20 cellular contexts compared by ENCODE assay signal in the genomic region with DNA sequence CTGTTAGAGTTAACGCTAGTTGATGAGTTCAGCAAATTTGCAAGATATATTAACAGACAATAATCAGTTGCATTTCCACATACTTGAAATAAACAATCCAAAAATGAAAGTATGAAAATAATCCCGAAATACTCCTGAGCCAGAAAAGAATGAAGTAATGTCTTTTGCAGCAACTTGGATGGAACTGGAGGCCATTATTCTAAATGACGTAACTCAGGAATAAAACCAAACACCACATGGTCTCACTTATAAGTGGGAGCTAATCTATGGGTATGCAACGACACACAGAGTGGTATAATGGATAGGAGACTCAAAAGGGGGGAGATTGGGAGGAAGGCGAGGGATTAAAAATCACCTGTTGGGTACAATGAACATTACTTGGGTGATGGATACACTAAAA.
"Had no signal": no experiment of that assay in that cellular context is flagged by ENCODE, and none has a peak within 500 bp of the region (broad histone marks: within the 10 kb centered on the region; RNA-seq: fewer than 3 reads in every experiment).

No MANE protein-coding gene starts in this region.

- H3K9ac ChIP-seq: neural progenitor cell, parathyroid adenoma had no signal

- H3K27ac ChIP-seq: dorsolateral prefrontal cortex, foreskin keratinocyte, neural progenitor cell, parathyroid adenoma, right atrium auricular region, skin epidermis, spleen, thoracic aorta, tibial nerve, upper lobe of left lung had no signal

- H2AFZ ChIP-seq: parathyroid adenoma had no signal

- H3K4me2 ChIP-seq: neural progenitor cell had no signal

- H3K27me3 ChIP-seq: dorsolateral prefrontal cortex, foreskin keratinocyte, heart right ventricle, left lung, neural progenitor cell, right atrium auricular region, spleen, tibial nerve, upper lobe of left lung had no signal

- DNase-seq: dorsolateral prefrontal cortex; effector CD4-positive, alpha-beta T cell; foreskin keratinocyte; glutamatergic neuron; heart right ventricle; hippocampal formation; left cardiac atrium; left lung; mesendoderm; midbrain; naive thymus-derived CD4-positive, alpha-beta T cell; spleen; stimulated activated CD4-positive, alpha-beta T cell treated with anti-CD3 and anti-CD28 coated beads, Interleukin-4, amount 100 ng/mL, for 4 hours; upper lobe of left lung had no signal

- H3K4me3 ChIP-seq: dorsolateral prefrontal cortex, heart right ventricle, left lung, neural progenitor cell, right atrium auricular region, skin epidermis, spleen, thoracic aorta, tibial nerve, upper lobe of left lung had no signal

- H3K9me3 ChIP-seq: left lung, thoracic aorta, upper lobe of left lung had no signal

- H3K36me3 ChIP-seq: heart right ventricle, left lung, neural progenitor cell, right atrium auricular region, spleen, thoracic aorta, tibial nerve, upper lobe of left lung had no signal

- H3K4me1 ChIP-seq: foreskin keratinocyte, left lung, neural progenitor cell, parathyroid adenoma, spleen, upper lobe of left lung had no signal
